In genomic region chr5:109328626-109329025, GRCh38 we compare ENCODE assay signal across 1 cellular context.
TF ChIP-seq lines count a peak whose summit lies in the region.

No MANE protein-coding gene starts in this region.

TF ChIP-seq in GM12878, 131 proteins besides CTCF, POLR2A, EP300 and RAD21 (continued from another document):
- TF ChIP-seq CUX1 (IDR thresholded peaks at IDR 0.05; ENCODE audit: insufficient replicate concordance, low read depth, low read length) = no peak
- no peak for TF ChIP-seq IRF5 (IDR thresholded peaks at IDR 0.05; ENCODE audit: borderline replicate concordance)
- no peak for TF ChIP-seq CHD4 (IDR thresholded peaks at IDR 0.05)
- no peak for TF ChIP-seq CBX3 (IDR thresholded peaks at IDR 0.05; ENCODE audit: borderline replicate concordance, low read depth)
- TF ChIP-seq SKIL (IDR thresholded peaks at IDR 0.05; ENCODE audit: low read depth, poor library complexity, severe bottlenecking) = no peak
- no peak for TF ChIP-seq MXI1 (IDR thresholded peaks at IDR 0.05; ENCODE audit: low read depth, low read length)
- no peak for TF ChIP-seq JUND (IDR thresholded peaks at IDR 0.05; ENCODE audit: low read depth, low read length)
- no peak for TF ChIP-seq ZNF622 (IDR thresholded peaks at IDR 0.05)
- no peak for TF ChIP-seq SREBF2 (IDR thresholded peaks at IDR 0.05; ENCODE audit: low read length)
